8 cellular contexts compared by ENCODE assay signal in genomic region chr12:48157889-48158370, GRCh38. TPM values are rescaled to one million over a fixed set of nuclear protein-coding genes. Genes with fewer than 3 reads are reported as not detected.
DNase-seq lines count a peak whose midpoint lies in the region; FAIRE-seq and TF ChIP-seq lines count a peak whose summit lies in the region.

No MANE protein-coding gene starts in this region.

- peak overlapping the region; percentile 84 for H3K27ac Mint-ChIP-seq in osteocyte (ENCODE audit: unreplicated experiment)

- H3K4me2 ChIP-seq in DOHH2 (ENCODE audit: low read length), result peak overlapping the region; percentile 91

- peaks cover 23% of the 10 kb centered on the region for H3K27me3 Mint-ChIP-seq in osteocyte (ENCODE audit: unreplicated experiment)

- peaks cover 25% of the 10 kb centered on the region for H3K79me2 ChIP-seq in DOHH2 (ENCODE audit: control insufficient read depth, low read length)

- DNase-seq in MG63, result no peak
- no peak for DNase-seq in colonic mucosa
- no peak for DNase-seq in osteocyte (ENCODE audit: extremely low spot score, unreplicated experiment)
- DNase-seq in NCI-H2107 treated with DMSO at 0.1 percent for 48 hours (lab: John Stamatoyannopoulos, UW; ENCODE audit: unreplicated experiment), result no peak
- DNase-seq in NCI-H187 treated with DMSO at 0.1 percent for 48 hours (lab: John Stamatoyannopoulos, UW), result no peak
- DNase-seq in D721Med (ENCODE audit: insufficient read length, low spot score), result no peak
- DNase-seq in NCI-H446 (lab: John Stamatoyannopoulos, UW), result no peak

- H3K36me3 Mint-ChIP-seq in osteocyte (ENCODE audit: unreplicated experiment), result peaks cover 8% of the 10 kb centered on the region

- no peak for FAIRE-seq in D721Med (lab: Jason Lieb, UNC)

- TF ChIP-seq CTCF in DOHH2 (IDR thresholded peaks at IDR 0.05; ENCODE audit: low read depth, low read length, poor library complexity, severe bottlenecking), result no peak
- no peak for TF ChIP-seq CTCF in colonic mucosa (IDR thresholded peaks at IDR 0.05)
- TF ChIP-seq CTCF in osteocyte (IDR thresholded peaks at IDR 0.05), result no peak
- TF ChIP-seq CTCF in D721Med (IDR thresholded peaks at IDR 0.05; ENCODE audit: insufficient read depth, missing control alignments), result no peak

- peaks cover 21% of the 10 kb centered on the region for H3K4me1 ChIP-seq in DOHH2 (ENCODE audit: control insufficient read depth, low read length)
- peaks cover 4% of the 10 kb centered on the region for H3K4me1 ChIP-seq in colonic mucosa

- H3K4me3 ChIP-seq in DOHH2 (ENCODE audit: low read length) (peak overlapping the region; percentile 83), MG63 (peak overlapping the region; percentile 71), colonic mucosa (peak overlapping the region; percentile 89)

- no peaks in the 10 kb centered on the region for H3K27me3 ChIP-seq in DOHH2 (ENCODE audit: control insufficient read depth, low read length)
- no peaks in the 10 kb centered on the region for H3K27me3 ChIP-seq in MG63
- no peaks in the 10 kb centered on the region for H3K27me3 ChIP-seq in colonic mucosa

- H3K9me3 Mint-ChIP-seq in osteocyte (ENCODE audit: unreplicated experiment), result no peaks in the 10 kb centered on the region

- H3K9ac ChIP-seq in colonic mucosa (ENCODE audit: low read depth in 2 of 2, low read length in 2 of 2), result peak overlapping the region; percentile 41 to 92

- peak overlapping the region; percentile 44 for H3K27ac ChIP-seq in DOHH2 (ENCODE audit: low read depth, low read length)
- H3K27ac ChIP-seq in colonic mucosa, result peak overlapping the region; percentile 87

- H3K4me1 Mint-ChIP-seq in osteocyte (ENCODE audit: unreplicated experiment), result peaks cover 16% of the 10 kb centered on the region

- intact Hi-C loops in colonic mucosa (cut with DNase I), result no loop called here

- no peaks in the 10 kb centered on the region for H3K9me3 ChIP-seq in DOHH2 (ENCODE audit: control insufficient read depth, insufficient read depth, low read length)
- H3K9me3 ChIP-seq in MG63, result no peaks in the 10 kb centered on the region
- no peaks in the 10 kb centered on the region for H3K9me3 ChIP-seq in colonic mucosa

- no peaks in the 10 kb centered on the region for H3K9me2 ChIP-seq in DOHH2 (replicated peaks; ENCODE audit: control insufficient read depth, low read length)

- H3F3A ChIP-seq in DOHH2 (ENCODE audit: control insufficient read depth, insufficient read depth), result 0 out of 2 replicates have a peak, but pooled peaks cover 7% of the 10 kb centered on the region

- H3K36me3 ChIP-seq in DOHH2 (ENCODE audit: control insufficient read depth, low read length) (peaks cover 10% of the 10 kb centered on the region), MG63 (peaks cover 4% of the 10 kb centered on the region; the same call in 1 of the 2 replicates), colonic mucosa (peaks cover 6% of the 10 kb centered on the region)

- H3K4me3 Mint-ChIP-seq in osteocyte (ENCODE audit: unreplicated experiment), result peak overlapping the region; percentile 93

- no peaks in the 10 kb centered on the region for H4K20me1 ChIP-seq in DOHH2 (ENCODE audit: control insufficient read depth, insufficient read depth, low read depth, low read length)

RNA-seq across cellular contexts. Expression of gene ASB8, which starts 0.6 kb away (rescaled TPM):
- 31.3 and 79.9 TPM in 2 replicates for total RNA-seq in MG63 (2014; rRNA removed; shearing (Covaris generic); ENCODE audit: low replicate concordance)
- total RNA-seq in colonic mucosa (10 to 100 TPM; 37.0 to 39.5 TPM), osteocyte (34.4 and 36.1 TPM in 2 replicates)

RNA-seq across cellular contexts. Expression of gene CCDC184, which starts 25.5 kb away (rescaled TPM):
- not detected in 2 replicates for total RNA-seq in MG63 (2014; rRNA removed; shearing (Covaris generic); ENCODE audit: low replicate concordance)
- total RNA-seq in colonic mucosa, result under 1 TPM; 0.35 to 0.53 TPM
- 0.29 and 0.32 TPM in 2 replicates for total RNA-seq in osteocyte

RNA-seq across cellular contexts. Expression of gene PFKM, which starts 38.8 kb away (rescaled TPM):
- total RNA-seq in MG63 (2014; rRNA removed; shearing (Covaris generic); ENCODE audit: low replicate concordance), result 38.2 and 64.7 TPM in 2 replicates
- total RNA-seq in colonic mucosa (10 to 100 TPM; 39.2 to 64.6 TPM), osteocyte (78.0 and 81.5 TPM in 2 replicates)

RNA-seq across cellular contexts. Expression of gene OR10AD1, which starts 45.2 kb away (rescaled TPM):
- total RNA-seq in MG63 (2014; rRNA removed; shearing (Covaris generic); ENCODE audit: low replicate concordance), result not detected in 2 replicates
- not detected for total RNA-seq in colonic mucosa
- total RNA-seq in osteocyte, result not detected in 2 replicates

RNA-seq across cellular contexts. Expression of gene SENP1, which starts 52.1 kb away (rescaled TPM):
- 15.6 and 16.3 TPM in 2 replicates for total RNA-seq in MG63 (2014; rRNA removed; shearing (Covaris generic); ENCODE audit: low replicate concordance)
- total RNA-seq in colonic mucosa (10 to 100 TPM; 14.9 to 16.8 TPM), osteocyte (19.4 and 25.6 TPM in 2 replicates)
